ENCODE assay signal across 12 cellular contexts in the genomic region with DNA sequence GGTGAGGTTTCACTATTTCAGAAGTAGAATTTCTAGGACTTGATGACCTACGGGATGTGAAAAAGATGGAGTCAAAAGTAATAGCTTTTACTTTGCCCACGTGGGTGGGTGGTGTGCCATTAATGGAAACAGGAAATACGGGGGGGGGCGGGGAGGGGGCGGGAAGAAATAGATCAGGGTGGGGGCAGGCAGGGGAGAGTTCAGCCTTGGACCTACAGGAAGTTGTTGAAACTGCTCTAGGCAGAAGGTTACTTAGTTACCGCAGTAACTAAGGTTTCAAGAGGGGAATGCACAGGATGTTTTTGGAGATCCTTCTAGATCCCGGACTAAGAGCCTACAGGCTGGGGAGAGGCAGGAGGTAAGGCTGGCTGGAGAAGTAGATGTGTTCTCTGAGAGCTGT. TPM values are rescaled to one million over a fixed set of nuclear protein-coding genes. Genes with fewer than 3 reads are reported as not detected.
DNase-seq lines count a peak whose midpoint lies in the region; ATAC-seq and TF ChIP-seq lines count a peak whose summit lies in the region.
"Had no signal": no experiment of that assay in that cellular context is flagged by ENCODE, and none has a peak within 500 bp of the region (broad histone marks: within the 10 kb centered on the region; RNA-seq: fewer than 3 reads in every experiment).

No MANE protein-coding gene starts in this region.

- POLR2A ChIA-PET in CD8-positive, alpha-beta memory T cell (lab: Charles Lee): no interaction called here
- POLR2A ChIA-PET in activated CD4-positive, alpha-beta memory T cell treated with anti-CD3 and anti-CD28 coated beads for 36 hours (lab: Charles Lee): no interaction called here
- POLR2A ChIA-PET in naive thymus-derived CD4-positive, alpha-beta T cell (lab: Charles Lee): no interaction called here

- H3K36me3 Mint-ChIP-seq in CD14-positive monocyte: peaks cover 0 to 5% of the 10 kb centered on the region in 2 donors
- peaks cover 0 to 1% (median 0%) of the 10 kb centered on the region in 3 donors for H3K36me3 Mint-ChIP-seq in CD8-positive, alpha-beta memory T cell
- H3K36me3 Mint-ChIP-seq in activated CD4-positive, alpha-beta memory T cell treated with anti-CD3 and anti-CD28 coated beads for 36 hours: no peaks in the 10 kb centered on the region
- H3K36me3 Mint-ChIP-seq in naive thymus-derived CD4-positive, alpha-beta T cell: peaks cover 0 to 3% (median 0%) of the 10 kb centered on the region in 5 donors

- peaks cover 21% of the 10 kb centered on the region for H3K4me1 ChIP-seq in CD8-positive, alpha-beta memory T cell (ENCODE audit: insufficient read depth, low read length)
- H3K4me1 ChIP-seq in naive thymus-derived CD4-positive, alpha-beta T cell (ENCODE audit: control insufficient read depth in 2 of 2, insufficient read depth in 2 of 2, low read length in 2 of 2): peaks cover 0 to 17% of the 10 kb centered on the region in 2 donors
- H3K4me1 ChIP-seq: psoas muscle, vagina had no signal

- peaks cover 18% of the 10 kb centered on the region for H3K4me1 Mint-ChIP-seq in CD14-positive monocyte
- peaks cover 17 to 38% (median 30%) of the 10 kb centered on the region in 3 donors for H3K4me1 Mint-ChIP-seq in CD8-positive, alpha-beta memory T cell
- H3K4me1 Mint-ChIP-seq in activated CD4-positive, alpha-beta memory T cell treated with anti-CD3 and anti-CD28 coated beads for 36 hours (ENCODE audit: low read depth): peaks cover 35% of the 10 kb centered on the region
- H3K4me1 Mint-ChIP-seq in naive thymus-derived CD4-positive, alpha-beta T cell: peaks cover 23 to 45% (median 35%) of the 10 kb centered on the region in 7 donors

- H3K27ac ChIP-seq in CD8-positive, alpha-beta memory T cell (ENCODE audit: low read depth, low read length): no peak overlapping the region
- no peak overlapping the region for H3K27ac ChIP-seq in naive thymus-derived CD4-positive, alpha-beta T cell (ENCODE audit: low read depth, low read length)
- no peak overlapping the region for H3K27ac ChIP-seq in dorsolateral prefrontal cortex
- H3K27ac ChIP-seq: psoas muscle, vagina had no signal

- ATAC-seq in naive thymus-derived CD4-positive, alpha-beta T cell: peak; percentile 42
- ATAC-seq in HG03565 (IDR thresholded peaks at IDR 0.05; ENCODE audit: unreplicated experiment) (no peak), HG02759 (IDR thresholded peaks at IDR 0.05; ENCODE audit: unreplicated experiment) (no peak)
- ATAC-seq: psoas muscle had no signal

- intact Hi-C loops in CD14-positive monocyte (cut with micrococcal nuclease) (no loop called here), dorsolateral prefrontal cortex (cut with DNase I) (no loop called here)
- intact Hi-C loops in activated CD4-positive, alpha-beta memory T cell treated with anti-CD3 and anti-CD28 coated beads for 36 hours (cut with micrococcal nuclease): loop anchor here (10.0 kb wide), 1 partner anchor 351 kb away; the partner anchor contains the start of gene HTATSF1
- intact Hi-C loops in naive thymus-derived CD4-positive, alpha-beta T cell (cut with micrococcal nuclease): loop anchor here (10.0 kb wide), 3 partner anchors 61 to 619 kb away; partner anchors contain the start of genes HTATSF1 (in 1 of the 2) and INTS6L (in 1 of the 2)

- peaks cover 0 to 14% (median 11%) of the 10 kb centered on the region in 7 donors for H3K9me3 Mint-ChIP-seq in CD14-positive monocyte
- no peaks in the 10 kb centered on the region for H3K9me3 Mint-ChIP-seq in CD8-positive, alpha-beta memory T cell
- H3K9me3 Mint-ChIP-seq in activated CD4-positive, alpha-beta memory T cell treated with anti-CD3 and anti-CD28 coated beads for 36 hours: no peaks in the 10 kb centered on the region
- no peaks in the 10 kb centered on the region for H3K9me3 Mint-ChIP-seq in naive thymus-derived CD4-positive, alpha-beta T cell

- CTCF ChIA-PET in CD8-positive, alpha-beta memory T cell (lab: Charles Lee): no interaction called here
- CTCF ChIA-PET in activated CD4-positive, alpha-beta memory T cell treated with anti-CD3 and anti-CD28 coated beads for 36 hours (lab: Charles Lee): no interaction called here
- CTCF ChIA-PET in naive thymus-derived CD4-positive, alpha-beta T cell (lab: Charles Lee): no interaction called here

- H3K4me3 ChIP-seq in CD8-positive, alpha-beta memory T cell (ENCODE audit: low read length): no peak overlapping the region
- no peak overlapping the region for H3K4me3 ChIP-seq in naive thymus-derived CD4-positive, alpha-beta T cell (ENCODE audit: low read length)
- no peak overlapping the region for H3K4me3 ChIP-seq in dorsolateral prefrontal cortex
- H3K4me3 ChIP-seq: psoas muscle, vagina had no signal

- H3K4me3 Mint-ChIP-seq in CD14-positive monocyte: peak overlapping the region; percentile 47 to 67
- peak overlapping the region; percentile 69 to 85 (median 76) for H3K4me3 Mint-ChIP-seq in CD8-positive, alpha-beta memory T cell
- peak overlapping the region; percentile 48 for H3K4me3 Mint-ChIP-seq in activated CD4-positive, alpha-beta memory T cell treated with anti-CD3 and anti-CD28 coated beads for 36 hours
- H3K4me3 Mint-ChIP-seq in naive thymus-derived CD4-positive, alpha-beta T cell: peak overlapping the region; percentile 50 to 84 (median 73)

- no peaks in the 10 kb centered on the region for H3K27me3 ChIP-seq in CD8-positive, alpha-beta memory T cell (ENCODE audit: insufficient read depth, low read length, poor library complexity, severe bottlenecking)
- H3K27me3 ChIP-seq in naive thymus-derived CD4-positive, alpha-beta T cell (ENCODE audit: control insufficient read depth in 2 of 2, insufficient read depth in 2 of 2, low read length in 2 of 2): no peaks in the 10 kb centered on the region
- peaks cover 0 to 32% (median 4%) of the 10 kb centered on the region in 45 donors for H3K27me3 ChIP-seq in dorsolateral prefrontal cortex
- H3K27me3 ChIP-seq: vagina had no signal

- H3K27ac Mint-ChIP-seq in CD14-positive monocyte: no peak overlapping the region
- peak overlapping the region; percentile 43 to 87 (median 72) for H3K27ac Mint-ChIP-seq in CD8-positive, alpha-beta memory T cell
- peak overlapping the region; percentile 65 for H3K27ac Mint-ChIP-seq in activated CD4-positive, alpha-beta memory T cell treated with anti-CD3 and anti-CD28 coated beads for 36 hours
- H3K27ac Mint-ChIP-seq in naive thymus-derived CD4-positive, alpha-beta T cell: peak overlapping the region; percentile 66 to 97 (median 77)

- DNase-seq in CD14-positive monocyte (ENCODE audit: low spot score) (no peak), dorsolateral prefrontal cortex (no peak)
- DNase-seq in CD8-positive, alpha-beta memory T cell: peak in 2 of 5 donors; percentile 5 to 44
- peak; percentile 32 for DNase-seq in activated CD4-positive, alpha-beta memory T cell treated with anti-CD3 and anti-CD28 coated beads for 36 hours
- peak in 5 of 9 donors; percentile 10 to 35 (median 25) for DNase-seq in naive thymus-derived CD4-positive, alpha-beta T cell
- DNase-seq: activated gamma-delta T cell, C1 segment of cervical spinal cord, kidney, psoas muscle had no signal

- H3K36me3 ChIP-seq in CD8-positive, alpha-beta memory T cell (ENCODE audit: insufficient read depth, low read length): no peaks in the 10 kb centered on the region
- H3K36me3 ChIP-seq in naive thymus-derived CD4-positive, alpha-beta T cell (ENCODE audit: control insufficient read depth in 2 of 3, insufficient read depth in 3 of 3, low read length in 3 of 3): no peaks in the 10 kb centered on the region
- H3K36me3 ChIP-seq: vagina had no signal

- TF ChIP-seq CTCF in CD14-positive monocyte (IDR thresholded peaks at IDR 0.05) (no peak), dorsolateral prefrontal cortex (IDR thresholded peaks at IDR 0.05 in 54 of 56, conservative IDR thresholded peaks at IDR 0.05 in 2 of 56; ENCODE audit: low read depth in 1 of 56, partially characterized antibody in 56 of 56) (no peak)

- peaks cover 20 to 36% (median 28%) of the 10 kb centered on the region in 3 donors for H3K27me3 Mint-ChIP-seq in CD14-positive monocyte (ENCODE audit: low read depth in 3 of 3)
- peaks cover 0 to 14% of the 10 kb centered on the region in 2 donors for H3K27me3 Mint-ChIP-seq in CD8-positive, alpha-beta memory T cell
- no peaks in the 10 kb centered on the region for H3K27me3 Mint-ChIP-seq in activated CD4-positive, alpha-beta memory T cell treated with anti-CD3 and anti-CD28 coated beads for 36 hours
- peaks cover 0 to 14% (median 0%) of the 10 kb centered on the region in 5 donors for H3K27me3 Mint-ChIP-seq in naive thymus-derived CD4-positive, alpha-beta T cell

- no peaks in the 10 kb centered on the region for H3K9me3 ChIP-seq in CD8-positive, alpha-beta memory T cell (ENCODE audit: low read length)
- H3K9me3 ChIP-seq in naive thymus-derived CD4-positive, alpha-beta T cell (ENCODE audit: control insufficient read depth in 2 of 3, low read length in 3 of 3): no peaks in the 10 kb centered on the region
- H3K9me3 ChIP-seq: psoas muscle, vagina had no signal

RNA-seq across cellular contexts. Expression of gene FHL1, which starts 3.6 kb away (rescaled TPM):
- 1 to 10 TPM in 1 of 2 donors, under 1 TPM in 1; 0.98 to 4.0 TPM for polyA plus RNA-seq in CD14-positive monocyte
- total RNA-seq in CD8-positive, alpha-beta memory T cell: 1 to 10 TPM; 7.5 to 8.1 TPM
- polyA plus RNA-seq in CD8-positive, alpha-beta memory T cell: 18.5 TPM
- 10 to 100 TPM; 33.9 to 37.5 TPM for total RNA-seq in activated CD4-positive, alpha-beta memory T cell treated with anti-CD3 and anti-CD28 coated beads for 36 hours
- total RNA-seq in naive thymus-derived CD4-positive, alpha-beta T cell: 10 to 100 TPM; 14.9 to 26.4 (median 22.4) TPM
- 10 to 100 TPM; 35.4 to 40.0 TPM for polyA plus RNA-seq in naive thymus-derived CD4-positive, alpha-beta T cell
- 100 to 1,000 TPM; 140 to 347 (median 232) TPM for total RNA-seq in dorsolateral prefrontal cortex

Comparison
In these comparisons a context has a peak if more than half of its experiments do, and no peak if none do; other contexts are left out.
1. DNase-seq: peak in activated CD4-positive, alpha-beta memory T cell treated with anti-CD3 and anti-CD28 coated beads for 36 hours (single experiment) and naive thymus-derived CD4-positive, alpha-beta T cell (5 of 9); none in CD14-positive monocyte (single experiment) and dorsolateral prefrontal cortex (0 of 10).
2. H3K27ac Mint-ChIP-seq: peak in CD8-positive, alpha-beta memory T cell (8 of 8), activated CD4-positive, alpha-beta memory T cell treated with anti-CD3 and anti-CD28 coated beads for 36 hours (single experiment) and naive thymus-derived CD4-positive, alpha-beta T cell (9 of 9); none in CD14-positive monocyte (0 of 7).
3. intact Hi-C loops: an anchor here in activated CD4-positive, alpha-beta memory T cell treated with anti-CD3 and anti-CD28 coated beads for 36 hours (10.0 kb wide) and naive thymus-derived CD4-positive, alpha-beta T cell (10.0 kb wide); none called in CD14-positive monocyte and dorsolateral prefrontal cortex.
4. Peak in every context shown above with its lines, with median percentiles within 50 percentile points of each other: H3K4me3 Mint-ChIP-seq.